ENCODE assay signal across 19 cellular contexts in genomic region chr1:38433097-38433722, GRCh38.
DNase-seq lines count a peak whose midpoint lies in the region; ATAC-seq, FAIRE-seq and TF ChIP-seq lines count a peak whose summit lies in the region.
"Had no signal": no experiment of that assay in that cellular context is flagged by ENCODE, and none has a peak within 500 bp of the region (broad histone marks: within the 10 kb centered on the region; RNA-seq: fewer than 3 reads in every experiment).

No MANE protein-coding gene starts in this region.

- H3K36me3 ChIP-seq in HUES64 (ENCODE audit: insufficient read depth, low read length) (peaks cover 28% of the 10 kb centered on the region), H1 (ENCODE audit: control insufficient read depth in 2 of 4, insufficient read depth in 4 of 4, low read length in 3 of 4) (peaks cover 0 to 27% (median 17%) of the 10 kb centered on the region in 4 experiments; a peak in 5 of 8 replicates), upper lobe of right lung (no peaks in the 10 kb centered on the region)

- TF ChIP-seq POLR2A in H1 (IDR thresholded peaks at IDR 0.05; ENCODE audit: control extremely low read depth in 1 of 2, low read depth in 2 of 2, low read length in 2 of 2), result peak in 1 of 2 experiments; percentile 79; a peak in 2 of 3 replicates

- POLR2A ChIA-PET in H1 (lab: Charles Lee; ENCODE audit: partially characterized antibody), result interaction anchor here (0.6 to 10.1 kb wide), 30 partner anchors 8 to 408 kb away, joined by 3 to 190 read pairs (median 4); partner anchors contain the start of gene POU3F1

- H3K4me3 ChIP-seq in HUES64 (ENCODE audit: low read length), result no peak overlapping the region
- H3K4me3 ChIP-seq in H1 (ENCODE audit: extremely low read depth in 1 of 4, insufficient read depth in 2 of 4, low read depth in 3 of 4, low read length in 4 of 4), result no peak overlapping the region
- H3K4me3 ChIP-seq in upper lobe of right lung, result no peak overlapping the region

- no peak overlapping the region for H2BK12ac ChIP-seq in H1 (ENCODE audit: low read depth, low read length)

- H3K23me2 ChIP-seq in H1 (ENCODE audit: low read depth, low read length), result peaks cover 2% of the 10 kb centered on the region

- no peaks in the 10 kb centered on the region for H3K9me3 ChIP-seq in HUES64 (ENCODE audit: insufficient read depth, low read depth, low read length)
- no peaks in the 10 kb centered on the region for H3K9me3 ChIP-seq in H1 (ENCODE audit: insufficient read depth in 2 of 2, low read depth in 1 of 2, low read length in 1 of 2)
- no peaks in the 10 kb centered on the region for H3K9me3 ChIP-seq in upper lobe of right lung

- H2BK15ac ChIP-seq in H1 (ENCODE audit: low read length), result no peak overlapping the region

- no peak overlapping the region for H3K23ac ChIP-seq in H1 (ENCODE audit: insufficient read length)

- no peak overlapping the region for H4K5ac ChIP-seq in H1 (ENCODE audit: insufficient read length, low read depth, low read length)

- H3K18ac ChIP-seq in H1 (ENCODE audit: extremely low read depth, low read length), result no peak overlapping the region

- H3K79me2 ChIP-seq in H1 (ENCODE audit: control insufficient read depth in 1 of 2, insufficient read depth in 2 of 2, low read length in 2 of 2), result peaks cover 0 to 11% of the 10 kb centered on the region in 2 experiments; a peak in 2 of 4 replicates

- H3K4ac ChIP-seq in H1 (replicated peaks; ENCODE audit: insufficient read length, low read depth, low read length), result no peak overlapping the region

- H3K79me1 ChIP-seq in H1 (ENCODE audit: low read depth, low read length), result no peaks in the 10 kb centered on the region; the same call in 1 of the 2 replicates

- intact Hi-C loops in upper lobe of right lung (cut with DNase I), result no loop called here

- 80% methylated on average over 9 of the region's 9 CpGs for whole genome bisulfite sequencing in HUES64
- WGBS in H1 (ENCODE audit: extremely low coverage in 1 of 2, insufficient coverage in 1 of 2, insufficient read length in 1 of 2, insufficient replicate concordance in 2 of 2, low coverage in 1 of 2, low lambda C conversion rate in 2 of 2, missing lambda C conversion rate in 1 of 2), 2 experiments, result 80% methylated on average over 9 of the region's 9 CpGs; no CpG with 5 or more reads in 1 of the 2 experiments

- no peak for TF ChIP-seq CTCF in H1 (IDR thresholded peaks at IDR 0.05; ENCODE audit: control extremely low read depth in 1 of 3, insufficient read depth in 1 of 3, low read depth in 1 of 3, low read length in 3 of 3)
- TF ChIP-seq CTCF in upper lobe of right lung (IDR thresholded peaks at IDR 0.05), result no peak

- H4K91ac ChIP-seq in H1 (replicated peaks; ENCODE audit: insufficient read length, low read length), result no peak overlapping the region

- no peak overlapping the region for H3K56ac ChIP-seq in H1 (replicated peaks; ENCODE audit: insufficient read length, low read depth, low read length)

- H2BK20ac ChIP-seq in H1 (ENCODE audit: low read length), result no peak overlapping the region

- TF ChIP-seq RAD21 in H1 (IDR thresholded peaks at IDR 0.05 in 1 of 2, conservative IDR thresholded peaks at IDR 0.05 in 1 of 2; ENCODE audit: low read depth in 2 of 2, low read length in 2 of 2), result peak in 1 of 2 experiments; percentile 1; a peak in 1 of 4 replicates

- H4K20me1 ChIP-seq in H1 (replicated peaks in 1 of 2; ENCODE audit: control insufficient read depth in 1 of 2, insufficient read depth in 2 of 2, low read length in 2 of 2), result peaks cover 0 to 12% of the 10 kb centered on the region in 2 experiments

- no peak for TF ChIP-seq EP300 in H1 (IDR thresholded peaks at IDR 0.05; ENCODE audit: borderline replicate concordance in 1 of 2, low read depth in 2 of 2, low read length in 2 of 2)

- peak overlapping the region; percentile 7 to 9; a peak in 2 of 4 replicates for H3K4me2 ChIP-seq in H1 (ENCODE audit: insufficient read depth in 1 of 2, low read depth in 2 of 2, low read length in 2 of 2)

- no peak for DNase-seq in H1 (ENCODE audit: low read depth in 1 of 2, low spot score in 2 of 2)
- peak; percentile 63 for DNase-seq in medulla oblongata (ENCODE audit: extremely low spot score)
- DNase-seq in upper lobe of right lung, result no peak
- DNase-seq in NCI-H2227 (lab: John Stamatoyannopoulos, UW; ENCODE audit: unreplicated experiment), result no peak
- DNase-seq: CD4-positive, CD25-positive, alpha-beta regulatory T cell; DMS79; IMR-90; Karpas-422; NCI-H1694 treated with DMSO at 0.1 percent for 48 hours; NCI-H2081 treated with DMSO at 0.1 percent for 48 hours; NCI-H2171 treated with DMSO at 0.1 percent for 48 hours; NCI-H446; NCI-H526 treated with DMSO at 0.1 percent for 48 hours; Right ventricle myocardium superior had no signal

- FAIRE-seq in H1 (lab: Jason Lieb, UNC), result no peak
- FAIRE-seq: H54 had no signal

- H2AK5ac ChIP-seq in H1 (ENCODE audit: low read depth, low read length), result no peak overlapping the region

- no peak overlapping the region for H3K14ac ChIP-seq in H1 (ENCODE audit: insufficient read length)

- no peak overlapping the region for H2BK120ac ChIP-seq in H1 (replicated peaks; ENCODE audit: low read depth, low read length)

- no peak overlapping the region; the same call in 1 of the 2 replicates for H4K8ac ChIP-seq in H1 (ENCODE audit: extremely low read depth, insufficient read depth, low read length)

- CTCF ChIA-PET in H1 (lab: Charles Lee; ENCODE audit: partially characterized antibody), result interaction anchor here (0.6 to 1.7 kb wide), 6 partner anchors 12 to 406 kb away, joined by 3 to 5 read pairs (median 3); no protein-coding TSS in a partner anchor

- ATAC-seq in upper lobe of right lung, result peak; percentile 52
- ATAC-seq in HG02588 (IDR thresholded peaks at IDR 0.05; ENCODE audit: unreplicated experiment), result no peak
- ATAC-seq in HG03139 (IDR thresholded peaks at IDR 0.05; ENCODE audit: unreplicated experiment), result no peak

- H3K9ac ChIP-seq in HUES64 (ENCODE audit: low read depth, low read length) (no peak overlapping the region), H1 (replicated peaks in 1 of 4; ENCODE audit: extremely low read depth in 1 of 4, low read depth in 3 of 4, low read length in 3 of 4) (no peak overlapping the region)

- H3K27ac ChIP-seq in HUES64 (ENCODE audit: low read depth, low read length), result peak overlapping the region; percentile 7; the same call in 1 of the 2 replicates
- no peak overlapping the region for H3K27ac ChIP-seq in H1 (ENCODE audit: low read depth, low read length)
- H3K27ac ChIP-seq in upper lobe of right lung, result no peak overlapping the region
- H3K27ac ChIP-seq: HL-60 had no signal

- no peaks in the 10 kb centered on the region for H3K27me3 ChIP-seq in HUES64 (ENCODE audit: insufficient read depth, low read length)
- H3K27me3 ChIP-seq in H1 (replicated peaks in 1 of 4; ENCODE audit: control insufficient read depth in 3 of 4, extremely low read depth in 1 of 4, insufficient read depth in 3 of 4, low read length in 3 of 4), result no peaks in the 10 kb centered on the region; a peak in 1 of 7 replicates
- H3K27me3 ChIP-seq in upper lobe of right lung, result no peaks in the 10 kb centered on the region

- H2AFZ ChIP-seq in H1 (ENCODE audit: low read length), result no peak overlapping the region

- H3K4me1 ChIP-seq in HUES64 (ENCODE audit: insufficient read depth, low read length) (peaks cover 16% of the 10 kb centered on the region), H1 (replicated peaks in 1 of 4; ENCODE audit: control insufficient read depth in 3 of 4, insufficient read depth in 4 of 4, low read length in 3 of 4) (peaks cover 0 to 13% (median 10%) of the 10 kb centered on the region in 4 experiments; a peak in 5 of 7 replicates), upper lobe of right lung (no peaks in the 10 kb centered on the region)

- peak overlapping the region; percentile 49; the same call in 1 of the 2 replicates for H2BK5ac ChIP-seq in H1 (ENCODE audit: low read depth, low read length)

TF ChIP-seq in H1, 55 proteins besides CTCF, POLR2A, EP300 and RAD21:
- TF ChIP-seq POLR2AphosphoS5 (IDR thresholded peaks at IDR 0.05; ENCODE audit: low read depth, low read length), result peak; percentile 89
- no peak for TF ChIP-seq CBX8 (IDR thresholded peaks at IDR 0.05; ENCODE audit: borderline replicate concordance, low read depth, low read length)
